Comparison of ENCODE assay signal across 22 cellular contexts in the genomic region with DNA sequence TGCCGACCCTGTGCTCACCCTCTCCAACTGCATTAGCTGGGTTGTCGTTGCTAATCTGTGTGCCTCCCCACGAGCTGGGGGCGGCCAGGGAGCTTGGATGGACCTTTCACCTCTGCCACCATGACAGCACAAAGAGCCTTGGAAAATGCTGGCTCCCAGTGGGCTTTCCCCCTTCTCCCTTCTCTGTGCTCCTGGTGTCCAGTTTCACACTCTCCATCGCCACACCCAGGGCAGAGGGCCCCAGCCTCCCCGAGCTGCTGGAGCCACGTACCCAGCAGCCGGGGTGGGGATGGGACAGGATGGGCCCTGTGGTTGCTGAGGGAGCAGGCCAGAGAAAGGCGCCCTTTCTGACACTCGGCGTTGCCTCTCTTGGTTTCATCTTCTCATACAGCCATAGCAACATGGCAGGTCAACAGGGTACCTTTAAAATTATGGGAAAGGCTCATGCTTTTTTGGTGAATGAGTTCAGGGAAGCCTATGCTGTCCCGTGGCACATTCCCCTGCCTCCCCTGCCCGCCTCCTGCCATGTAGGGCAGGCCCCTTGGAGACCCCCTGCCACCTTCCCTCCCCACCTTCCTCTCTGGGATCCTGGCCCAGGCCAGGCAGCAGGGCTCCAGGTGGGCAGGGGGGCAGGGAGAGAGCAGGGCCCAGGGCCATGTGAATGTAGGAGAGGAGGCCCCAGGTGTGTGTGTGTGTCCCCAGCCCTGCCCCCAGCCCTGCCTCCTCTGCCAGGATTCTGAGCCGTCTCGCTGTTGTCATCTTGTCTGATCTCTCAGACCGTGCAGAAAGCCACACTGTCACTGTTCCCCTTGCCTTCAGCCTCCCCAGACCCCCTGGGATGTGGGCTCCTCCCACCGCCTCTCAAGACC.
"Had no signal": no experiment of that assay in that cellular context is flagged by ENCODE, and none has a peak within 500 bp of the region (broad histone marks: within the 10 kb centered on the region; RNA-seq: fewer than 3 reads in every experiment).

No MANE protein-coding gene starts in this region.

- H3K27ac Mint-ChIP-seq: activated CD4-positive, alpha-beta T cell treated with anti-CD3 and anti-CD28 coated beads, Interleukin-2, amount 10 ng/mL, durations not matched to agents 7 days and 5 days; dendritic cell treated with granulocyte-macrophage colony-stimulating factor and Interleukin-4, amounts not matched to agents 40 ng/mL and 50 ng/mL, for 4 days; immature natural killer cell; memory B cell; naive thymus-derived CD4-positive, alpha-beta T cell; stimulated activated effector memory CD8-positive, alpha-beta T cell treated with anti-CD3 and anti-CD28 coated beads, Interleukin-12 subunit alpha, Interleukin-12 subunit beta, amount 100 ng/mL, for 72 hours had no signal

- H3K27ac ChIP-seq: ascending aorta, gastrocnemius medialis, heart left ventricle, sigmoid colon, upper lobe of right lung had no signal

- H3K4me1 Mint-ChIP-seq: activated CD4-positive, alpha-beta T cell treated with anti-CD3 and anti-CD28 coated beads, Interleukin-2, amount 10 ng/mL, durations not matched to agents 7 days and 5 days; immature natural killer cell; naive thymus-derived CD4-positive, alpha-beta T cell had no signal

- H3K27me3 ChIP-seq: ascending aorta, upper lobe of right lung had no signal

- H3K27me3 Mint-ChIP-seq: activated CD4-positive, alpha-beta T cell treated with anti-CD3 and anti-CD28 coated beads, Interleukin-2, amount 10 ng/mL, durations not matched to agents 7 days and 5 days; naive thymus-derived CD4-positive, alpha-beta T cell had no signal

- H3K9me3 ChIP-seq: ascending aorta, gastrocnemius medialis, heart left ventricle, mucosa of descending colon, sigmoid colon, upper lobe of right lung had no signal

- H3K36me3 Mint-ChIP-seq: immature natural killer cell; memory B cell; naive thymus-derived CD4-positive, alpha-beta T cell; stimulated activated effector memory CD8-positive, alpha-beta T cell treated with anti-CD3 and anti-CD28 coated beads, Interleukin-12 subunit alpha, Interleukin-12 subunit beta, amount 100 ng/mL, for 72 hours had no signal

- H3K9me3 Mint-ChIP-seq: activated CD4-positive, alpha-beta T cell treated with anti-CD3 and anti-CD28 coated beads, Interleukin-2, amount 10 ng/mL, durations not matched to agents 7 days and 5 days; dendritic cell treated with granulocyte-macrophage colony-stimulating factor and Interleukin-4, amounts not matched to agents 40 ng/mL and 50 ng/mL, for 4 days; immature natural killer cell; memory B cell; naive thymus-derived CD4-positive, alpha-beta T cell; stimulated activated effector memory CD8-positive, alpha-beta T cell treated with anti-CD3 and anti-CD28 coated beads, Interleukin-12 subunit alpha, Interleukin-12 subunit beta, amount 100 ng/mL, for 72 hours had no signal

- DNase-seq: activated CD4-positive, alpha-beta T cell treated with anti-CD3 and anti-CD28 coated beads, Interleukin-2, amount 10 ng/mL, durations not matched to agents 7 days and 5 days; activated CD8-positive, alpha-beta memory T cell treated with anti-CD3 and anti-CD28 coated beads, Interleukin-2, amount 50 U/mL, for 4 hours; activated effector memory CD4-positive, alpha-beta T cell treated with Interleukin-2 at 50 U/mL for 16 hours; activated naive CD4-positive, alpha-beta T cell treated with anti-CD3 and anti-CD28 coated beads, Interleukin-2, amount 50 U/mL, for 16 hours; activated T-cell treated with anti-CD3 and anti-CD28 coated beads, Interleukin-2, amount 50 U/mL, for 48 hours; cerebellar nuclear complex; effector CD8-positive, alpha-beta T cell; gastrocnemius medialis; heart left ventricle; immature natural killer cell; mucosa of descending colon; naive thymus-derived CD4-positive, alpha-beta T cell; sigmoid colon; stimulated activated CD4-positive, alpha-beta T cell treated with anti-CD3 and anti-CD28 coated beads, Interleukin-4, amount 100 ng/mL, for 24 hours; T1000; upper lobe of right lung had no signal

- H3K4me1 ChIP-seq: ascending aorta, gastrocnemius medialis, sigmoid colon, upper lobe of right lung had no signal

- H3K4me3 ChIP-seq: ascending aorta, gastrocnemius medialis, heart left ventricle, mucosa of descending colon, sigmoid colon, upper lobe of right lung had no signal

- H3K36me3 ChIP-seq: ascending aorta, gastrocnemius medialis, heart left ventricle, sigmoid colon, upper lobe of right lung had no signal

- ATAC-seq: activated CD4-positive, CD25-positive, alpha-beta regulatory T cell treated with anti-CD3 and anti-CD28 coated beads, Interleukin-2, amount 50 U/mL, for 24 hours; esophagus mucosa; gastrocnemius medialis; heart left ventricle; mucosa of descending colon; naive thymus-derived CD4-positive, alpha-beta T cell; stimulated activated effector memory CD8-positive, alpha-beta T cell treated with anti-CD3 and anti-CD28 coated beads, Interleukin-12 subunit alpha, Interleukin-12 subunit beta, amount 100 ng/mL, for 72 hours; upper lobe of right lung had no signal

- H3K4me3 Mint-ChIP-seq: activated CD4-positive, alpha-beta T cell treated with anti-CD3 and anti-CD28 coated beads, Interleukin-2, amount 10 ng/mL, durations not matched to agents 7 days and 5 days; dendritic cell treated with granulocyte-macrophage colony-stimulating factor and Interleukin-4, amounts not matched to agents 40 ng/mL and 50 ng/mL, for 4 days; immature natural killer cell; memory B cell; naive thymus-derived CD4-positive, alpha-beta T cell; stimulated activated effector memory CD8-positive, alpha-beta T cell treated with anti-CD3 and anti-CD28 coated beads, Interleukin-12 subunit alpha, Interleukin-12 subunit beta, amount 100 ng/mL, for 72 hours had no signal
